8 cellular contexts compared by ENCODE assay signal in the genomic region with DNA sequence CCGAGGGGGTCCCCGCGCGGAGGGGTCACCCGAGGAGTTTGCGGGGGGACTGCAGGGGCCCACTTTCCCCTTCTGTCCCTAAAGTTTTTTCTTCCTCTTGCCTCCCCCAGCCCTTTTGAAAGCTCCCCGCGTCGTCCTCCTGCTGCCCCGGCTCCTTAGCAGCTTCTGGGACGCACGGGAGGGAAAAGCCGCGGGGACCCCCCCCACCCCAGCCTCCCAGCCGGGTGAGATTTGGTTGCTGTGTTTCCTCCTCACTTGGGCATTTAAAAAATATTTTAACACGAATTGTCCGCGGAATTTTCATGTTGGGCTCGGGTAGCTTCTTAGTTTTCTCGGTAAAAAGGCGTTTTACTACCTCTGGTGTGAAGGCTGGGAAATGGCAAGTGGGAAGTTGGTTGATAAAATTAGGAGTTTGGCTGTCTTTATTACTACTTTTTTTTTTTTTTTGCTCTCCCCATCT. TPM values are rescaled to one million over a fixed set of nuclear protein-coding genes. Genes with fewer than 3 reads are reported as not detected.
A peak's percentile ranks its signal among the peaks of the same experiment; 100 is the strongest.
DNase-seq lines count a peak whose midpoint lies in the region; ATAC-seq and TF ChIP-seq lines count a peak whose summit lies in the region.

No MANE protein-coding gene starts in this region.

- peak overlapping the region; percentile 99 for H2AFZ ChIP-seq in DND-41 (ENCODE audit: low read depth, low read length)
- peak overlapping the region; percentile 54 for H2AFZ ChIP-seq in hepatocyte

- H3K9ac ChIP-seq in DND-41 (ENCODE audit: low read depth, low read length) = peak overlapping the region; percentile 73

- H3K4me2 ChIP-seq in DND-41 (ENCODE audit: insufficient read depth, low read length) = peak overlapping the region; percentile 97
- H3K4me2 ChIP-seq in hepatocyte = peak overlapping the region; percentile 81

- no peak for TF ChIP-seq POLR2A in gastrocnemius medialis (IDR thresholded peaks at IDR 0.05)

- H3K36me3 ChIP-seq in DND-41 (ENCODE audit: insufficient read depth, low read length) (no peaks in the 10 kb centered on the region; the same call in 1 of the 2 replicates), hepatocyte (replicated peaks; ENCODE audit: insufficient read depth, low read depth) (no peaks in the 10 kb centered on the region), gastrocnemius medialis (no peaks in the 10 kb centered on the region)

- DNase-seq in DND-41 (peak; percentile 36), hepatocyte (ENCODE audit: low spot score) (peak; percentile 37), gastrocnemius medialis (no peak)
- DNase-seq in Jurkat, Clone E6-1 (ENCODE audit: low read depth, low spot score) = no peak

- H3K27me3 ChIP-seq in DND-41 (ENCODE audit: insufficient read depth, low read length, poor library complexity) (no peaks in the 10 kb centered on the region), hepatocyte (no peaks in the 10 kb centered on the region), gastrocnemius medialis (no peaks in the 10 kb centered on the region)

- peak overlapping the region; percentile 94 for H3K4me3 Mint-ChIP-seq in activated naive CD8-positive, alpha-beta T cell

- H3K27ac ChIP-seq in DND-41 (ENCODE audit: low read length) = peak overlapping the region; percentile 83
- peak overlapping the region; percentile 90 for H3K27ac ChIP-seq in hepatocyte
- H3K27ac ChIP-seq in gastrocnemius medialis = peak overlapping the region; percentile 93 to 98 (median 98)

- H3K79me2 ChIP-seq in DND-41 (ENCODE audit: insufficient read depth, low read length) = peaks cover 51% of the 10 kb centered on the region
- H3K79me2 ChIP-seq in hepatocyte = peaks cover 49% of the 10 kb centered on the region

- peaks cover 14% of the 10 kb centered on the region for H3K36me3 Mint-ChIP-seq in activated naive CD8-positive, alpha-beta T cell

- H3K4me1 ChIP-seq in DND-41 (ENCODE audit: insufficient read depth, low read length) = peaks cover 38% of the 10 kb centered on the region
- peaks cover 11% of the 10 kb centered on the region for H3K4me1 ChIP-seq in hepatocyte (ENCODE audit: insufficient read depth)
- H3K4me1 ChIP-seq in gastrocnemius medialis = peaks cover 33 to 43% of the 10 kb centered on the region in 2 donors

- H3K27me3 Mint-ChIP-seq in activated naive CD8-positive, alpha-beta T cell = no peaks in the 10 kb centered on the region

- peaks cover 6% of the 10 kb centered on the region; the same call in 1 of the 2 replicates for H4K20me1 ChIP-seq in DND-41 (ENCODE audit: insufficient read depth, low read length)
- peaks cover 38% of the 10 kb centered on the region for H4K20me1 ChIP-seq in hepatocyte (ENCODE audit: insufficient read depth, poor library complexity, severe bottlenecking)

- no peaks in the 10 kb centered on the region for H3K9me3 Mint-ChIP-seq in activated naive CD8-positive, alpha-beta T cell (ENCODE audit: low read depth)

- peak overlapping the region; percentile 94 for H3K27ac Mint-ChIP-seq in activated naive CD8-positive, alpha-beta T cell

- in situ Hi-C loops in gastrocnemius medialis (cut with MboI; ENCODE audit: low sequenced_read_pairs in 4 of 4) = loop anchor here in 3 of 4 donors (10.0 to 25.0 kb wide), 3 partner anchors 62 to 122 kb away; no protein-coding TSS in a partner anchor

- no peaks in the 10 kb centered on the region for H3K9me2 ChIP-seq in hepatocyte (replicated peaks; ENCODE audit: insufficient read depth)

- 0% methylated on average over 17 of the region's 21 CpGs for WGBS in hepatocyte (ENCODE audit: low lambda C conversion rate, missing lambda C conversion rate)

- no peaks in the 10 kb centered on the region for H3K9me3 ChIP-seq in DND-41 (ENCODE audit: insufficient read depth, low read length, severe bottlenecking)
- H3K9me3 ChIP-seq in hepatocyte (ENCODE audit: low read depth) = no peaks in the 10 kb centered on the region
- no peaks in the 10 kb centered on the region for H3K9me3 ChIP-seq in gastrocnemius medialis

- 0 out of 3 replicates have a peak, but pooled peaks have one; percentile 4 for ATAC-seq in DND-41 (ENCODE audit: insufficient read depth, low read depth)
- ATAC-seq in gastrocnemius medialis = peak; percentile 28 to 35
- no peak for ATAC-seq in HG03139 (IDR thresholded peaks at IDR 0.05; ENCODE audit: unreplicated experiment)
- no peak for ATAC-seq in GM19467 (IDR thresholded peaks at IDR 0.05; ENCODE audit: unreplicated experiment)
- ATAC-seq in GM18867 (IDR thresholded peaks at IDR 0.05; ENCODE audit: unreplicated experiment) = no peak

- intact Hi-C loops in gastrocnemius medialis (cut with DNase I; ENCODE audit: low total_unique reads) = loop anchor here (5.0 kb wide), 4 partner anchors 65 to 230 kb away; no protein-coding TSS in a partner anchor

- TF ChIP-seq CTCF in DND-41 (IDR thresholded peaks at IDR 0.05; ENCODE audit: borderline replicate concordance, extremely low read depth, low read length, poor library complexity, severe bottlenecking) (no peak), hepatocyte (IDR thresholded peaks at IDR 0.05; ENCODE audit: poor library complexity) (no peak), gastrocnemius medialis (IDR thresholded peaks at IDR 0.05 in 4 of 5, conservative IDR thresholded peaks at IDR 0.05 in 1 of 5) (no peak)

- H3K4me3 ChIP-seq in DND-41 (ENCODE audit: low read depth in 1 of 2, low read length in 2 of 2) (peak overlapping the region; percentile 87 to 98), hepatocyte (peak overlapping the region; percentile 66), gastrocnemius medialis (peak overlapping the region; percentile 88 to 100 (median 98))
- peak overlapping the region; percentile 67 for H3K4me3 ChIP-seq in Jurkat, Clone E6-1 (ENCODE audit: low read length)

- H3K4me1 Mint-ChIP-seq in activated naive CD8-positive, alpha-beta T cell (ENCODE audit: low read depth) = peaks cover 50% of the 10 kb centered on the region

RNA-seq across cellular contexts. Expression of gene NCOA3, which starts 0.6 kb away (rescaled TPM):
- 9.4 TPM for polyA plus RNA-seq in Jurkat, Clone E6-1 (2012; ENCODE audit: insufficient read depth, insufficient read length)
- 27.0 and 28.6 TPM in 2 replicates for total RNA-seq in hepatocyte
- polyA plus RNA-seq in hepatocyte = 12.5 and 12.7 TPM in 2 replicates
- total RNA-seq in gastrocnemius medialis = 10 to 100 TPM; 52.5 to 86.1 (median 70.1) TPM

Comparison
In these comparisons a context has a peak if more than half of its experiments do, and no peak if none do; other contexts are left out.
1. ATAC-seq: peak in DND-41 (single experiment) and gastrocnemius medialis (2 of 2); none in HG03139 (single experiment), GM19467 (single experiment) and GM18867 (single experiment).
2. DNase-seq: peak in DND-41 (single experiment) and hepatocyte (single experiment); none in Jurkat, Clone E6-1 (single experiment) and gastrocnemius medialis (0 of 2).
3. Peak in every context shown above with its lines, with median percentiles within 50 percentile points of each other: H3K27ac ChIP-seq and H3K4me3 ChIP-seq.